1 cellular context compared by ENCODE assay signal in the genomic region with DNA sequence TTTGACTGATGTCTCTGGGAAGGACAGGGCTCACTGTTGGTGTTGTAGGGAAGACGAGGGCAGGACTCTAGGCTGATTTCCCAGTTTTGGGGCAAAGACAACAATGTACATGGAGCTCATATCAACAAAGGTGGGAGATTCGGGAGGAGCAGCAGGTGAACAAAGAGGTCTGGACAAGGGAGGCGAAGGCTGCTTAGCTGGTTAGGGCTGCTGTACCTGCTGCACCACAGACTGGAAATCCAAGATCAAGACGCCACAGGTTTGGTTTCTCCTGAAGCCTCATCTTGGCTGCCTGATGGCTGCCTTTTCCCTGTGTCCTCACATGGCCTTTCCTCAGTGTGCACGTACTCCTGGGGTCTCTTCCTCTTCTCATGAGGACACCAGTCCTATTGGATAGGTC.
TF ChIP-seq lines count a peak whose summit lies in the region.

No MANE protein-coding gene starts in this region.

TF ChIP-seq in HepG2, 621 proteins besides CTCF, POLR2A, EP300 and RAD21:
- TF ChIP-seq, protein P1, sequence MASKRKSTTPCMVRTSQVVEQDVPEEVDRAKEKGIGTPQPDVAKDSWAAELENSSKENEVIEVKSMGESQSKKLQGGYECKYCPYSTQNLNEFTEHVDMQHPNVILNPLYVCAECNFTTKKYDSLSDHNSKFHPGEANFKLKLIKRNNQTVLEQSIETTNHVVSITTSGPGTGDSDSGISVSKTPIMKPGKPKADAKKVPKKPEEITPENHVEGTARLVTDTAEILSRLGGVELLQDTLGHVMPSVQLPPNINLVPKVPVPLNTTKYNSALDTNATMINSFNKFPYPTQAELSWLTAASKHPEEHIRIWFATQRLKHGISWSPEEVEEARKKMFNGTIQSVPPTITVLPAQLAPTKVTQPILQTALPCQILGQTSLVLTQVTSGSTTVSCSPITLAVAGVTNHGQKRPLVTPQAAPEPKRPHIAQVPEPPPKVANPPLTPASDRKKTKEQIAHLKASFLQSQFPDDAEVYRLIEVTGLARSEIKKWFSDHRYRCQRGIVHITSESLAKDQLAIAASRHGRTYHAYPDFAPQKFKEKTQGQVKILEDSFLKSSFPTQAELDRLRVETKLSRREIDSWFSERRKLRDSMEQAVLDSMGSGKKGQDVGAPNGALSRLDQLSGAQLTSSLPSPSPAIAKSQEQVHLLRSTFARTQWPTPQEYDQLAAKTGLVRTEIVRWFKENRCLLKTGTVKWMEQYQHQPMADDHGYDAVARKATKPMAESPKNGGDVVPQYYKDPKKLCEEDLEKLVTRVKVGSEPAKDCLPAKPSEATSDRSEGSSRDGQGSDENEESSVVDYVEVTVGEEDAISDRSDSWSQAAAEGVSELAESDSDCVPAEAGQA (IDR thresholded peaks at IDR 0.05; ENCODE audit: low read depth) = no peak
- TF ChIP-seq, protein P1 (CRISPR knock-in tag; IDR thresholded peaks at IDR 0.05; ENCODE audit: borderline replicate concordance) = no peak
- TF ChIP-seq ZNF678 (CRISPR knock-in tag; IDR thresholded peaks at IDR 0.05) (no peak), RBM22 (optimal IDR thresholded peaks at IDR 0.05; ENCODE audit: low read length) (peak; percentile 49), HES4 (CRISPR knock-in tag; IDR thresholded peaks at IDR 0.05; ENCODE audit: borderline replicate concordance) (no peak)
TF ChIP-seq in HepG2: peak in this region for 1.
